Comparison of ENCODE assay signal across 8 cellular contexts in genomic region chr15:56918907-56919707, GRCh38. TPM values are rescaled to one million over a fixed set of nuclear protein-coding genes. Genes with fewer than 3 reads are reported as not detected.
DNase-seq lines count a peak whose midpoint lies in the region; ATAC-seq and TF ChIP-seq lines count a peak whose summit lies in the region.

No MANE protein-coding gene starts in this region.

- peaks cover 26% of the 10 kb centered on the region for H3K4me1 ChIP-seq in CD8-positive, alpha-beta T cell (ENCODE audit: insufficient read depth, low read length)
- peaks cover 0 to 59% of the 10 kb centered on the region in 2 donors for H3K4me1 ChIP-seq in right atrium auricular region

- H3K27ac ChIP-seq in CD8-positive, alpha-beta T cell (ENCODE audit: low read depth, low read length), result peak overlapping the region; percentile 64
- peak overlapping the region; percentile 94 to 98 for H3K27ac ChIP-seq in right atrium auricular region

- H3K27me3 Mint-ChIP-seq in CD8-positive, alpha-beta T cell (ENCODE audit: low read depth), result no peaks in the 10 kb centered on the region
- no peaks in the 10 kb centered on the region for H3K27me3 Mint-ChIP-seq in T-cell

- H3K27ac Mint-ChIP-seq in CD8-positive, alpha-beta T cell, result peak overlapping the region; percentile 93
- peak overlapping the region in 1 of 2 donors; percentile 86 for H3K27ac Mint-ChIP-seq in T-cell

- peak; percentile 39 for ATAC-seq in CD8-positive, alpha-beta T cell
- ATAC-seq in GM19397 (IDR thresholded peaks at IDR 0.05; ENCODE audit: unreplicated experiment), result peak; percentile 30
- ATAC-seq in HG03565 (IDR thresholded peaks at IDR 0.05; ENCODE audit: unreplicated experiment), result peak; percentile 16
- ATAC-seq in T-cell (replicated peaks in 1 of 4), result peak; percentile 35 to 37 (median 36)
- ATAC-seq in HG03378 (IDR thresholded peaks at IDR 0.05; ENCODE audit: unreplicated experiment), result no peak

- intact Hi-C loops in CD8-positive, alpha-beta T cell (cut with DNase I, micrococcal nuclease), result loop anchor here (1.0 to 10.0 kb wide), 13 partner anchors 14 to 786 kb away; partner anchors contain the start of genes ZNF280D (in 2 of the 2), POLR2M (in 1 of the 2) and RFX7 (in 1 of the 2)

- H3K4me1 Mint-ChIP-seq in CD8-positive, alpha-beta T cell (ENCODE audit: low read depth), result peaks cover 53% of the 10 kb centered on the region
- peaks cover 49 to 61% (median 55%) of the 10 kb centered on the region in 3 donors for H3K4me1 Mint-ChIP-seq in T-cell

- H3K4me3 Mint-ChIP-seq in CD8-positive, alpha-beta T cell, result peak overlapping the region; percentile 88
- peak overlapping the region; percentile 85 to 96 (median 88) for H3K4me3 Mint-ChIP-seq in T-cell

- no peaks in the 10 kb centered on the region for H3K9me3 Mint-ChIP-seq in CD8-positive, alpha-beta T cell
- no peaks in the 10 kb centered on the region for H3K9me3 Mint-ChIP-seq in T-cell

- POLR2A ChIA-PET in CD8-positive, alpha-beta T cell (lab: Charles Lee), result interaction anchor here (0.9 to 3.8 kb wide), 7 partner anchors 10 to 185 kb away, joined by 3 to 34 read pairs (median 6); partner anchors contain the start of gene ZNF280D
- POLR2A ChIA-PET in T-cell (lab: Charles Lee), result interaction anchor here in 1 of 2 donors (1.2 to 1.7 kb wide), 3 partner anchors 9 to 16 kb away, joined by 3 to 5 read pairs (median 3); no protein-coding TSS in a partner anchor

- H3K27me3 ChIP-seq in CD8-positive, alpha-beta T cell (ENCODE audit: insufficient read depth, low read length), result no peaks in the 10 kb centered on the region
- no peaks in the 10 kb centered on the region for H3K27me3 ChIP-seq in right atrium auricular region

- peaks cover 15% of the 10 kb centered on the region for H3K36me3 Mint-ChIP-seq in CD8-positive, alpha-beta T cell
- peaks cover 4% of the 10 kb centered on the region for H3K36me3 Mint-ChIP-seq in T-cell

- H3K36me3 ChIP-seq in CD8-positive, alpha-beta T cell (ENCODE audit: insufficient read depth, low read length), result no peaks in the 10 kb centered on the region
- no peaks in the 10 kb centered on the region for H3K36me3 ChIP-seq in right atrium auricular region

- CTCF ChIA-PET in CD8-positive, alpha-beta T cell (lab: Charles Lee), result interaction anchor here (0.5 to 2.7 kb wide), 12 partner anchors 11 to 553 kb away, joined by 3 to 15 read pairs (median 3); no protein-coding TSS in a partner anchor
- CTCF ChIA-PET in T-cell (lab: Charles Lee), result interaction anchor here (0.6 to 1.3 kb wide), 3 partner anchors 14 to 30 kb away, joined by 3 to 4 read pairs (median 3); no protein-coding TSS in a partner anchor

- peak overlapping the region; percentile 89 for H3K4me3 ChIP-seq in CD8-positive, alpha-beta T cell (ENCODE audit: low read depth, low read length)
- peak overlapping the region; percentile 81 to 100 for H3K4me3 ChIP-seq in right atrium auricular region

- DNase-seq in CD8-positive, alpha-beta T cell, result peak; percentile 21 to 74 (median 57)
- DNase-seq in T-cell (peak; percentile 34 to 67 (median 52)), amygdala (lab: John Stamatoyannopoulos, UW) (peak in 35 of 56 donors; percentile 10 to 63 (median 34)), right atrium auricular region (ENCODE audit: low spot score) (peak; percentile 62), retina (peak; percentile 88)

- no peaks in the 10 kb centered on the region for H3K9me3 ChIP-seq in CD8-positive, alpha-beta T cell (ENCODE audit: low read length)
- H3K9me3 ChIP-seq in right atrium auricular region, result no peaks in the 10 kb centered on the region

- no peak for TF ChIP-seq CTCF in CD8-positive, alpha-beta T cell (IDR thresholded peaks at IDR 0.05)
- no peak for TF ChIP-seq CTCF in right atrium auricular region (IDR thresholded peaks at IDR 0.05)

RNA-seq across cellular contexts. Expression of gene TCF12, which starts 0.7 kb away (rescaled TPM):
- total RNA-seq in CD8-positive, alpha-beta T cell, result 10 to 100 TPM; 45.0 to 47.2 TPM
- total RNA-seq in T-cell, result 10 to 100 TPM; 68.0 to 94.3 (median 83.0) TPM
- 10 to 100 TPM; 35.2 to 40.0 TPM for total RNA-seq in right atrium auricular region

Comparison
In these comparisons a context has a peak if more than half of its experiments do, and no peak if none do; other contexts are left out.
1. DNase-seq: peak in every context shown above with its lines; median percentile 88 in retina; 62 in right atrium auricular region; 57 in CD8-positive, alpha-beta T cell; 52 in T-cell; 34 in amygdala.